33 cellular contexts compared by ENCODE assay signal in genomic region chr13:57982782-57983181, GRCh38.
"Had no signal": no experiment of that assay in that cellular context is flagged by ENCODE, and none has a peak within 500 bp of the region (broad histone marks: within the 10 kb centered on the region; RNA-seq: fewer than 3 reads in every experiment).

No MANE protein-coding gene starts in this region.

- DNase-seq: activated effector memory CD4-positive, alpha-beta T cell treated with anti-CD3 and anti-CD28 coated beads, Interleukin-2, amount 50 U/mL, for 16 hours; activated effector memory CD4-positive, alpha-beta T cell treated with Interleukin-2 at 50 U/mL for 16 hours; activated gamma-delta T cell; activated gamma-delta T cell treated with Interleukin-2 at 50 U/mL for 16 hours; activated naive CD4-positive, alpha-beta T cell; activated naive CD4-positive, alpha-beta T cell treated with anti-CD3 and anti-CD28 coated beads for 36 hours; activated naive CD4-positive, alpha-beta T cell treated with anti-CD3 and anti-CD28 coated beads, Interleukin-2, amount 10 ng/mL, durations not matched to agents 7 days and 5 days; activated naive CD4-positive, alpha-beta T cell treated with anti-CD3 and anti-CD28 coated beads, Interleukin-2, amount 50 U/mL, for 16 hours; activated naive CD4-positive, alpha-beta T cell treated with Interleukin-2 at 50 U/mL for 16 hours; activated naive CD8-positive, alpha-beta T cell treated with anti-CD3 and anti-CD28 coated beads for 36 hours; activated naive CD8-positive, alpha-beta T cell treated with anti-CD3 and anti-CD28 coated beads, Interleukin-2, amount 10 ng/mL, durations not matched to agents 7 days and 5 days; activated naive CD8-positive, alpha-beta T cell treated with anti-CD3 and anti-CD28 coated beads, Interleukin-2, amount 50 U/mL, for 24 hours; activated T-cell treated with anti-CD3 and anti-CD28 coated beads for 4 hours; activated T-cell treated with anti-CD3 and anti-CD28 coated beads, Interleukin-2, amount 50 U/mL, for 1 hour; activated T-cell treated with anti-CD3 and anti-CD28 coated beads, Interleukin-2, amount 50 U/mL, for 24 hours; activated T-cell treated with anti-CD3 and anti-CD28 coated beads, Interleukin-2, amount 50 U/mL, for 4 hours; activated T-cell treated with anti-CD3 and anti-CD28 coated beads, Interleukin-2, amount 50 U/mL, for 48 hours; activated T-cell treated with anti-CD3 and anti-CD28 coated beads, Interleukin-2, amount 50 U/mL, for 72 hours; adrenal gland; amniotic stem cell; amygdala; anterior cingulate cortex; aorta; body of pancreas; brain microvascular endothelial cell; caudate nucleus; central memory CD4-positive, alpha-beta T cell; cerebellar nuclear complex had no signal

- H3K36me3 ChIP-seq: adrenal gland, ascending aorta, brain microvascular endothelial cell, breast epithelium, cardiac muscle cell had no signal

- H3K4me3 ChIP-seq: adrenal gland, ascending aorta, body of pancreas, breast epithelium, cardiac muscle cell had no signal

- H3K9me3 ChIP-seq: ascending aorta, body of pancreas, breast epithelium had no signal

- H3K27ac ChIP-seq: adrenal gland, ascending aorta, body of pancreas, brain microvascular endothelial cell, breast epithelium, cardiac muscle cell had no signal

- ATAC-seq: activated naive CD4-positive, alpha-beta T cell treated with anti-CD3 and anti-CD28 coated beads, Interleukin-2, amount 50 U/mL, for 72 hours; activated naive CD8-positive, alpha-beta T cell treated with anti-CD3 and anti-CD28 coated beads, Interleukin-2, amount 50 U/mL, for 24 hours; activated T-cell treated with anti-CD3 and anti-CD28 coated beads, Interleukin-2, amount 50 U/mL, for 4 hours; activated T-cell treated with anti-CD3 and anti-CD28 coated beads, Interleukin-2, amount 50 U/mL, for 72 hours; activated T-helper 17 cell treated with anti-CD3 and anti-CD28 coated beads, Interleukin-2, amount 50 U/mL, for 72 hours; body of pancreas had no signal

- H3K4me1 ChIP-seq: adrenal gland, ascending aorta, body of pancreas, breast epithelium had no signal

- H3K27me3 ChIP-seq: adrenal gland, ascending aorta, body of pancreas, brain microvascular endothelial cell, breast epithelium, cardiac muscle cell had no signal
